Comparison of ENCODE assay signal across 17 cellular contexts in genomic region chr17:44989552-44990138, GRCh38. TPM values are rescaled to one million over a fixed set of nuclear protein-coding genes. Genes with fewer than 3 reads are reported as not detected.
DNase-seq lines count a peak whose midpoint lies in the region; ATAC-seq, FAIRE-seq and TF ChIP-seq lines count a peak whose summit lies in the region.
"Had no signal": no experiment of that assay in that cellular context is flagged by ENCODE, and none has a peak within 500 bp of the region (broad histone marks: within the 10 kb centered on the region; RNA-seq: fewer than 3 reads in every experiment).

No MANE protein-coding gene starts in this region.

- H3K79me2 ChIP-seq in osteoblast (ENCODE audit: insufficient read depth, low read length), result no peaks in the 10 kb centered on the region

- H3K4me3 Mint-ChIP-seq in glutamatergic neuron (ENCODE audit: unreplicated experiment) (peak overlapping the region; percentile 27), T-helper 17 cell (no peak overlapping the region)
- H3K4me3 Mint-ChIP-seq in activated T-helper 1 cell treated with anti-CD3 and anti-CD28 coated beads, Interleukin-12 subunit alpha, Interleukin-12 subunit beta, Interleukin-2, Interleukin-4 antibody, amounts not matched to agents 30 ng/mL and 10 ng/mL and 1 ng/mL, durations not matched to agents 14 hours and 24 hours and 36 hours, result no peak overlapping the region
- H3K4me3 Mint-ChIP-seq: H9 had no signal

- H3K36me3 ChIP-seq in BLaER1 treated with 17β-estradiol and CSF1 and Interleukin-3, amounts not matched to agents 10 nM and 100 nM, result no peaks in the 10 kb centered on the region
- no peaks in the 10 kb centered on the region for H3K36me3 ChIP-seq in osteoblast (ENCODE audit: insufficient read depth, low read length)

- H2AFZ ChIP-seq in osteoblast (ENCODE audit: low read length), result no peak overlapping the region

- TF ChIP-seq CTCF in glutamatergic neuron (IDR thresholded peaks at IDR 0.05; ENCODE audit: partially characterized antibody, unreplicated experiment) (no peak), osteoblast (IDR thresholded peaks at IDR 0.05; ENCODE audit: extremely low read depth, low read depth, low read length) (no peak)

- H3K27ac ChIP-seq in BLaER1 treated with 17β-estradiol and CSF1 and Interleukin-3, amounts not matched to agents 10 nM and 100 nM, result no peak overlapping the region
- H3K27ac ChIP-seq in osteoblast (ENCODE audit: low read depth, low read length), result no peak overlapping the region
- H3K27ac ChIP-seq: C4-2B had no signal

- intact Hi-C loops in activated T-helper 1 cell treated with anti-CD3 and anti-CD28 coated beads, Interleukin-12 subunit alpha, Interleukin-12 subunit beta, Interleukin-2, Interleukin-4 antibody, amounts not matched to agents 30 ng/mL and 10 ng/mL and 1 ng/mL, durations not matched to agents 14 hours and 24 hours and 36 hours (cut with micrococcal nuclease), result no loop called here

- H3K36me3 Mint-ChIP-seq in glutamatergic neuron (ENCODE audit: unreplicated experiment), result no peaks in the 10 kb centered on the region
- H3K36me3 Mint-ChIP-seq in activated T-helper 1 cell treated with anti-CD3 and anti-CD28 coated beads, Interleukin-12 subunit alpha, Interleukin-12 subunit beta, Interleukin-2, Interleukin-4 antibody, amounts not matched to agents 30 ng/mL and 10 ng/mL and 1 ng/mL, durations not matched to agents 14 hours and 24 hours and 36 hours (ENCODE audit: low read depth), result no peaks in the 10 kb centered on the region
- H3K36me3 Mint-ChIP-seq in T-helper 17 cell (ENCODE audit: low read depth), result peaks cover 2% of the 10 kb centered on the region

- H3K27ac Mint-ChIP-seq in glutamatergic neuron (ENCODE audit: unreplicated experiment), result peak overlapping the region; percentile 12
- H3K27ac Mint-ChIP-seq in activated T-helper 1 cell treated with anti-CD3 and anti-CD28 coated beads, Interleukin-12 subunit alpha, Interleukin-12 subunit beta, Interleukin-2, Interleukin-4 antibody, amounts not matched to agents 30 ng/mL and 10 ng/mL and 1 ng/mL, durations not matched to agents 14 hours and 24 hours and 36 hours, result no peak overlapping the region
- H3K27ac Mint-ChIP-seq in T-helper 17 cell, result no peak overlapping the region
- H3K27ac Mint-ChIP-seq: H9 had no signal

- peak overlapping the region in 9 of 11 experiments; percentile 27 to 70 (median 55); a peak in 18 of 22 replicates for H3K4me2 ChIP-seq in BLaER1 treated with 17β-estradiol and CSF1 and Interleukin-3, amounts not matched to agents 10 nM and 100 nM
- H3K4me2 ChIP-seq in osteoblast (ENCODE audit: insufficient read depth, low read length), result no peak overlapping the region

- H4K20me1 ChIP-seq in BLaER1 treated with 17β-estradiol and CSF1 and Interleukin-3, amounts not matched to agents 10 nM and 100 nM, result no peaks in the 10 kb centered on the region; a peak in 2 of 22 replicates
- no peaks in the 10 kb centered on the region for H4K20me1 ChIP-seq in osteoblast (ENCODE audit: insufficient read depth, low read length)

- H3K9me3 ChIP-seq in BLaER1 treated with 17β-estradiol and CSF1 and Interleukin-3, amounts not matched to agents 10 nM and 100 nM (replicated peaks in 1 of 11), result peaks cover 0 to 16% (median 2%) of the 10 kb centered on the region in 11 experiments; a peak in 14 of 22 replicates
- no peaks in the 10 kb centered on the region for H3K9me3 ChIP-seq in osteoblast (ENCODE audit: low read depth, low read length)
- H3K9me3 ChIP-seq in T-helper 17 cell (ENCODE audit: control insufficient read depth, low read length, poor library complexity, severe bottlenecking), result no peaks in the 10 kb centered on the region

- H3K27me3 Mint-ChIP-seq in glutamatergic neuron (ENCODE audit: unreplicated experiment), result peaks cover 22% of the 10 kb centered on the region
- H3K27me3 Mint-ChIP-seq in activated T-helper 1 cell treated with anti-CD3 and anti-CD28 coated beads, Interleukin-12 subunit alpha, Interleukin-12 subunit beta, Interleukin-2, Interleukin-4 antibody, amounts not matched to agents 30 ng/mL and 10 ng/mL and 1 ng/mL, durations not matched to agents 14 hours and 24 hours and 36 hours (ENCODE audit: insufficient read depth), result peaks cover 44% of the 10 kb centered on the region
- peaks cover 58% of the 10 kb centered on the region for H3K27me3 Mint-ChIP-seq in T-helper 17 cell

- H3K27me3 ChIP-seq in BLaER1 treated with 17β-estradiol and CSF1 and Interleukin-3, amounts not matched to agents 10 nM and 100 nM, result peaks cover 10 to 45% (median 23%) of the 10 kb centered on the region in 11 experiments; a peak in 19 of 22 replicates
- peaks cover 8% of the 10 kb centered on the region for H3K27me3 ChIP-seq in osteoblast (ENCODE audit: insufficient read depth, low read length)

- peaks cover 0 to 34% (median 28%) of the 10 kb centered on the region in 10 experiments; a peak in 16 of 20 replicates for H3K4me1 ChIP-seq in BLaER1 treated with 17β-estradiol and CSF1 and Interleukin-3, amounts not matched to agents 10 nM and 100 nM
- no peaks in the 10 kb centered on the region for H3K4me1 ChIP-seq in osteoblast (ENCODE audit: insufficient read depth, low read length)

- DNase-seq in HTR-8/SVneo (ENCODE audit: insufficient read length, low spot score), result no peak
- no peak for DNase-seq in glutamatergic neuron
- peak; percentile 58 for DNase-seq in osteoblast (ENCODE audit: insufficient read length, low spot score, missing footprints)
- DNase-seq in activated T-helper 1 cell treated with anti-CD3 and anti-CD28 coated beads, Interleukin-12 subunit alpha, Interleukin-12 subunit beta, Interleukin-2, Interleukin-4 antibody, amounts not matched to agents 30 ng/mL and 10 ng/mL and 1 ng/mL, durations not matched to agents 14 hours and 24 hours and 36 hours (ENCODE audit: low spot score), result no peak
- DNase-seq in T-helper 17 cell, result no peak
- DNase-seq: GF-D8, H9, NCI-H1417, NCI-H1930, NCI-H446, NCI-H69 had no signal

- peaks cover 7% of the 10 kb centered on the region for H3K9me3 Mint-ChIP-seq in glutamatergic neuron (ENCODE audit: unreplicated experiment)
- H3K9me3 Mint-ChIP-seq in activated T-helper 1 cell treated with anti-CD3 and anti-CD28 coated beads, Interleukin-12 subunit alpha, Interleukin-12 subunit beta, Interleukin-2, Interleukin-4 antibody, amounts not matched to agents 30 ng/mL and 10 ng/mL and 1 ng/mL, durations not matched to agents 14 hours and 24 hours and 36 hours, result no peaks in the 10 kb centered on the region
- H3K9me3 Mint-ChIP-seq: H9 had no signal

- H3K9ac ChIP-seq in BLaER1 treated with 17β-estradiol and CSF1 and Interleukin-3, amounts not matched to agents 10 nM and 100 nM, result no peak overlapping the region

- ATAC-seq in HG03045 (IDR thresholded peaks at IDR 0.05; ENCODE audit: unreplicated experiment) (no peak), T-helper 17 cell (no peak)

- H3K4me1 Mint-ChIP-seq in glutamatergic neuron (ENCODE audit: low read depth, unreplicated experiment) (peaks cover 28% of the 10 kb centered on the region), T-helper 17 cell (peaks cover 11% of the 10 kb centered on the region)
- H3K4me1 Mint-ChIP-seq in activated T-helper 1 cell treated with anti-CD3 and anti-CD28 coated beads, Interleukin-12 subunit alpha, Interleukin-12 subunit beta, Interleukin-2, Interleukin-4 antibody, amounts not matched to agents 30 ng/mL and 10 ng/mL and 1 ng/mL, durations not matched to agents 14 hours and 24 hours and 36 hours (ENCODE audit: low read depth), result no peaks in the 10 kb centered on the region

- FAIRE-seq in HTR-8/SVneo (lab: Jason Lieb, UNC), result peak; percentile 59
- FAIRE-seq: A204.1, GM19239 had no signal

- H3K4me3 ChIP-seq in BLaER1 treated with 17β-estradiol and CSF1 and Interleukin-3, amounts not matched to agents 10 nM and 100 nM, result no peak overlapping the region
- H3K4me3 ChIP-seq in osteoblast (ENCODE audit: insufficient read depth, low read length), result no peak overlapping the region

RNA-seq across cellular contexts. Expression of gene C1QL1, which starts 21.5 kb away (rescaled TPM):
- total RNA-seq in glutamatergic neuron (ENCODE audit: unreplicated experiment) (14.6 TPM), osteoblast (under 0.01 TPM in 1 of 2 replicates, not detected in the other), T-helper 17 cell (not detected)
- 0.39 and 0.54 TPM in 2 replicates for total RNA-seq in activated T-helper 1 cell treated with anti-CD3 and anti-CD28 coated beads, Interleukin-12 subunit alpha, Interleukin-12 subunit beta, Interleukin-2, Interleukin-4 antibody, amounts not matched to agents 30 ng/mL and 10 ng/mL and 1 ng/mL, durations not matched to agents 14 hours and 24 hours and 36 hours
- total RNA-seq: OCI-LY7 had no signal

RNA-seq across cellular contexts. Expression of gene KIF18B, which starts 42.1 kb away (rescaled TPM):
- 7.4 TPM for total RNA-seq in glutamatergic neuron (ENCODE audit: unreplicated experiment)
- total RNA-seq in osteoblast, result 0.72 and 1.2 TPM in 2 replicates
- 41.4 and 42.8 TPM in 2 replicates for total RNA-seq in activated T-helper 1 cell treated with anti-CD3 and anti-CD28 coated beads, Interleukin-12 subunit alpha, Interleukin-12 subunit beta, Interleukin-2, Interleukin-4 antibody, amounts not matched to agents 30 ng/mL and 10 ng/mL and 1 ng/mL, durations not matched to agents 14 hours and 24 hours and 36 hours
- total RNA-seq in T-helper 17 cell, result under 1 TPM in 1 of 2 donors, not detected in 1; 0.08 TPM

Comparison
In these comparisons a context has a peak if more than half of its experiments do, and no peak if none do; other contexts are left out.
1. RNA of gene C1QL1, which starts 21.5 kb away (total RNA-seq): 14.6 TPM in glutamatergic neuron (single experiment); 0.39 to 0.54 TPM in activated T-helper 1 cell treated with anti-CD3 and anti-CD28 coated beads, Interleukin-12 subunit alpha, Interleukin-12 subunit beta, Interleukin-2, Interleukin-4 antibody, amounts not matched to agents 30 ng/mL and 10 ng/mL and 1 ng/mL, durations not matched to agents 14 hours and 24 hours and 36 hours, not detected in T-helper 17 cell and under 0.01 TPM in osteoblast; every median in the first group is over 10 times any median in the second.